In the genomic region with DNA sequence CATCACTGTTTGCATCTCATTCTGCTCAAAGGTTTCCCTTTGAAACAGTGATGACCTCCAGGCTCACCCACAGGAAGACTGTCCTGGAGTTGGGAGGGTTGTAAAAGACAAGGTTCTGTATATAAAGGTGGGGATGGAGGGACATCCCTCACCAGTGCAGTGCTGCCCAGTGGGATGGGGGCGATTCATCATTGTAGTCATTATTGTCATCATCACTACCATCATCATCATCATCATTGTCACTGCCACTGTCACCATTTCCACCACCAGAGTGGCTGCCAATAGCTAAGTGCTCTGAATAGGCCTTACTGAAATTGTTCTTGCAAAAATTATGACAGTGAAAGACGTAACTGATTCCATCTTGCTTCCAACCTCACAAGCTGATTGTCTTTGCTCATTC, we compare ENCODE assay signal across 19 cellular contexts.
"Had no signal": no experiment of that assay in that cellular context is flagged by ENCODE, and none has a peak within 500 bp of the region (broad histone marks: within the 10 kb centered on the region; RNA-seq: fewer than 3 reads in every experiment).

No MANE protein-coding gene starts in this region.

- ATAC-seq: heart right ventricle; natural killer cell; sciatic nerve; stimulated activated naive B cell treated with anti-CD40 and anti-IgM and Interleukin-4, amounts not matched to agents 10 μg/mL and 1 μg/mL and 100 μg/mL, for 72 hours had no signal

- H3K27me3 Mint-ChIP-seq: progenitor cell of endocrine pancreas had no signal

- H3K27ac Mint-ChIP-seq: mesothelial cell of epicardium; naive B cell; natural killer cell; nephron progenitor cell; progenitor cell of endocrine pancreas; stimulated activated naive B cell treated with anti-CD40 and anti-IgM and Interleukin-4, amounts not matched to agents 10 μg/mL and 1 μg/mL and 100 μg/mL, for 72 hours; stimulated activated naive CD8-positive, alpha-beta T cell treated with anti-CD3 and anti-CD28 coated beads, Interleukin-15, Interleukin-2, amounts not matched to agents 100 ng/mL and 50 ng/mL, for 24 hours; type B pancreatic cell had no signal

- H3K9me3 Mint-ChIP-seq: mesothelial cell of epicardium; naive B cell; natural killer cell; nephron progenitor cell; stimulated activated naive B cell treated with anti-CD40 and anti-IgM and Interleukin-4, amounts not matched to agents 10 μg/mL and 1 μg/mL and 100 μg/mL, for 72 hours; stimulated activated naive CD8-positive, alpha-beta T cell treated with anti-CD3 and anti-CD28 coated beads, Interleukin-15, Interleukin-2, amounts not matched to agents 100 ng/mL and 50 ng/mL, for 24 hours; type B pancreatic cell had no signal

- H3K4me1 Mint-ChIP-seq: mesothelial cell of epicardium; naive B cell; nephron progenitor cell; stimulated activated naive B cell treated with anti-CD40 and anti-IgM and Interleukin-4, amounts not matched to agents 10 μg/mL and 1 μg/mL and 100 μg/mL, for 72 hours had no signal

- DNase-seq: heart right ventricle; islet precursor cell; left ventricle myocardium inferior; mesendoderm; naive B cell; natural killer cell; nephron progenitor cell; ovary; stimulated activated CD4-positive, alpha-beta T cell treated with anti-CD3 and anti-CD28 coated beads, Interleukin-12 subunit alpha, Interleukin-12 subunit beta, amount 100 ng/mL, for 4 hours; stimulated activated CD4-positive, alpha-beta T cell treated with anti-CD3 and anti-CD28 coated beads, Interleukin-15, amount 100 ng/mL, for 24 hours; stimulated activated CD4-positive, alpha-beta T cell treated with anti-CD3 and anti-CD28 coated beads, Interleukin-4, amount 100 ng/mL, for 4 hours; stimulated activated CD8-positive, alpha-beta memory T cell treated with anti-CD3 and anti-CD28 coated beads, Interleukin-4, amount 100 ng/mL, for 48 hours; stimulated activated naive B cell treated with anti-CD40 and anti-IgM and Interleukin-4, amounts not matched to agents 10 μg/mL and 1 μg/mL and 100 μg/mL, for 72 hours; substantia nigra had no signal

- H3K4me3 Mint-ChIP-seq: mesothelial cell of epicardium; naive B cell; natural killer cell; nephron progenitor cell; stimulated activated naive B cell treated with anti-CD40 and anti-IgM and Interleukin-4, amounts not matched to agents 10 μg/mL and 1 μg/mL and 100 μg/mL, for 72 hours; stimulated activated naive CD8-positive, alpha-beta T cell treated with anti-CD3 and anti-CD28 coated beads, Interleukin-15, Interleukin-2, amounts not matched to agents 100 ng/mL and 50 ng/mL, for 24 hours; type B pancreatic cell had no signal

- H3K36me3 Mint-ChIP-seq: mesothelial cell of epicardium; naive B cell; natural killer cell; stimulated activated naive B cell treated with anti-CD40 and anti-IgM and Interleukin-4, amounts not matched to agents 10 μg/mL and 1 μg/mL and 100 μg/mL, for 72 hours; type B pancreatic cell had no signal
